20 cellular contexts compared by ENCODE assay signal in genomic region chr1:2349821-2350220, GRCh38.
"Had no signal": no experiment of that assay in that cellular context is flagged by ENCODE, and none has a peak within 500 bp of the region (broad histone marks: within the 10 kb centered on the region; RNA-seq: fewer than 3 reads in every experiment).

No MANE protein-coding gene starts in this region.

- FAIRE-seq: astrocyte had no signal

- H3K27ac ChIP-seq: adrenal gland, gastrocnemius medialis, heart left ventricle, skin epidermis, transverse colon, vagina had no signal

- H3K27ac Mint-ChIP-seq: activated naive CD4-positive, alpha-beta T cell treated with anti-CD3 and anti-CD28 coated beads, Interleukin-2, amount 50 U/mL, for 24 hours; activated T-cell treated with anti-CD3 and anti-CD28 coated beads, Interleukin-2, amount 50 U/mL, for 72 hours; dendritic cell treated with granulocyte-macrophage colony-stimulating factor and Interleukin-4, amounts not matched to agents 40 ng/mL and 50 ng/mL, for 4 days; stimulated activated naive CD8-positive, alpha-beta T cell treated with anti-CD3 and anti-CD28 coated beads, Interleukin-15, Interleukin-2, amounts not matched to agents 100 ng/mL and 50 ng/mL, for 24 hours; T-cell had no signal

- H3K27me3 Mint-ChIP-seq: activated naive CD4-positive, alpha-beta T cell treated with anti-CD3 and anti-CD28 coated beads, Interleukin-2, amount 50 U/mL, for 24 hours; naive thymus-derived CD8-positive, alpha-beta T cell; stimulated activated naive CD8-positive, alpha-beta T cell treated with anti-CD3 and anti-CD28 coated beads, Interleukin-15, Interleukin-2, amounts not matched to agents 100 ng/mL and 50 ng/mL, for 24 hours; T-cell had no signal

- H3K9me3 ChIP-seq: adrenal gland, gastrocnemius medialis, heart left ventricle, transverse colon, vagina had no signal

- H3K4me3 Mint-ChIP-seq: activated naive CD4-positive, alpha-beta T cell treated with anti-CD3 and anti-CD28 coated beads, Interleukin-2, amount 50 U/mL, for 24 hours; activated T-cell treated with anti-CD3 and anti-CD28 coated beads, Interleukin-2, amount 50 U/mL, for 72 hours; dendritic cell treated with granulocyte-macrophage colony-stimulating factor and Interleukin-4, amounts not matched to agents 40 ng/mL and 50 ng/mL, for 4 days; naive thymus-derived CD8-positive, alpha-beta T cell; stimulated activated naive CD8-positive, alpha-beta T cell treated with anti-CD3 and anti-CD28 coated beads, Interleukin-15, Interleukin-2, amounts not matched to agents 100 ng/mL and 50 ng/mL, for 24 hours; T-cell had no signal

- DNase-seq: activated CD4-positive, alpha-beta T cell treated with anti-CD3 and anti-CD28 coated beads, Interleukin-2, amount 50 U/mL, for 4 hours; activated gamma-delta T cell; activated T-cell treated with anti-CD3 and anti-CD28 coated beads, Interleukin-2, amount 50 U/mL, for 72 hours; adrenal gland; effector CD8-positive, alpha-beta T cell; gastrocnemius medialis; mesendoderm; stimulated activated CD4-positive, alpha-beta T cell treated with anti-CD3 and anti-CD28 coated beads, Interleukin-15, amount 100 ng/mL, for 24 hours; stimulated activated CD4-positive, alpha-beta T cell treated with anti-CD3 and anti-CD28 coated beads, Interleukin-2, amount 100 ng/mL, for 48 hours; T-cell; transverse colon had no signal

- H3K4me3 ChIP-seq: adrenal gland, gastrocnemius medialis, heart left ventricle, skin epidermis, transverse colon, vagina had no signal

- H3K36me3 ChIP-seq: adrenal gland, gastrocnemius medialis, heart left ventricle, transverse colon, vagina had no signal

- H3K4me1 Mint-ChIP-seq: activated naive CD4-positive, alpha-beta T cell treated with anti-CD3 and anti-CD28 coated beads, Interleukin-2, amount 50 U/mL, for 24 hours; T-cell had no signal

- H3K36me3 Mint-ChIP-seq: activated naive CD4-positive, alpha-beta T cell treated with anti-CD3 and anti-CD28 coated beads, Interleukin-2, amount 50 U/mL, for 24 hours; naive thymus-derived CD8-positive, alpha-beta T cell; T-cell had no signal

- H3K4me1 ChIP-seq: adrenal gland, gastrocnemius medialis, transverse colon, vagina had no signal

- H3K27me3 ChIP-seq: adrenal gland, gastrocnemius medialis, heart left ventricle, transverse colon, vagina had no signal

- ATAC-seq: activated T-cell treated with anti-CD3 and anti-CD28 coated beads, Interleukin-2, amount 50 U/mL, for 72 hours; esophagus mucosa; gastrocnemius medialis; heart left ventricle; naive thymus-derived CD8-positive, alpha-beta T cell; T-cell had no signal

- H3K9me3 Mint-ChIP-seq: activated naive CD4-positive, alpha-beta T cell treated with anti-CD3 and anti-CD28 coated beads, Interleukin-2, amount 50 U/mL, for 24 hours; activated T-cell treated with anti-CD3 and anti-CD28 coated beads, Interleukin-2, amount 50 U/mL, for 72 hours; dendritic cell treated with granulocyte-macrophage colony-stimulating factor and Interleukin-4, amounts not matched to agents 40 ng/mL and 50 ng/mL, for 4 days; naive thymus-derived CD8-positive, alpha-beta T cell; stimulated activated naive CD8-positive, alpha-beta T cell treated with anti-CD3 and anti-CD28 coated beads, Interleukin-15, Interleukin-2, amounts not matched to agents 100 ng/mL and 50 ng/mL, for 24 hours; T-cell had no signal
